In the genomic region with DNA sequence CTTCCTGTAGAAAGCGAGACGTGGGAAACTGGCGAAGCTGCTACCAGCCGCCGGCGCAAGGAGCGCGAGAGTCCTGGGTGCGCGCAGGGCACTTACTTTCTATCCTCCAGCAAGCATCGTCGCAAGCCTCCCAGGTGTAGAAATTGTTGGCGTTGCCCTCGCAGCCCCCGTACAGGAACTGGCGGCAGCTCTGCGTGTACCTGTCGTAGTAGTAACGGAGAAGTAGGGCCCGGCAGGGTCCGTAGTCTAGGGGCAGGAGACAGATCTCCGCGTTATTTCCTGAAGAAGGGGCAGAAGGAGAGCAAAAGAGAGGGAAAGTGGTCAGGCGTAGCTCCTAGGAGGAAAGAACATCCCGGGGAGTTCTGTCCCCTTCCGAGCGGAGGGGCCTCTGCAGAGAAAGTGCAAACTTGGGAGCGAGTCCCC, we compare ENCODE assay signal across 8 cellular contexts. TPM values are rescaled to one million over a fixed set of nuclear protein-coding genes. Genes with fewer than 3 reads are reported as not detected.
DNase-seq lines count a peak whose midpoint lies in the region; ATAC-seq, FAIRE-seq and TF ChIP-seq lines count a peak whose summit lies in the region.

No MANE protein-coding gene starts in this region.

- peaks cover 25% of the 10 kb centered on the region for H3K27me3 Mint-ChIP-seq in activated naive CD8-positive, alpha-beta T cell

- H3K27ac ChIP-seq in skeletal muscle tissue (ENCODE audit: low read depth, low read length) = no peak overlapping the region
- H3K27ac ChIP-seq in small intestine (ENCODE audit: low read depth in 1 of 2, low read length in 1 of 2) = no peak overlapping the region

- H3K4me3 Mint-ChIP-seq in activated naive CD8-positive, alpha-beta T cell = peak overlapping the region; percentile 77

- H3K27me3 ChIP-seq in skeletal muscle tissue (ENCODE audit: control insufficient read depth in 3 of 3, insufficient read depth in 3 of 3, low read length in 3 of 3) (peaks cover 5 to 11% (median 9%) of the 10 kb centered on the region in 3 donors), small intestine (ENCODE audit: control insufficient read depth in 2 of 2, insufficient read depth in 2 of 2, low read length in 2 of 2) (peaks cover 3% of the 10 kb centered on the region in 2 donors)

- H3K36me3 ChIP-seq in skeletal muscle tissue (ENCODE audit: control insufficient read depth in 3 of 3, insufficient read depth in 3 of 3, low read length in 3 of 3) = no peaks in the 10 kb centered on the region
- H3K36me3 ChIP-seq in small intestine (ENCODE audit: control insufficient read depth in 2 of 2, insufficient read depth in 2 of 2, low read length in 2 of 2) = no peaks in the 10 kb centered on the region

- no peak for FAIRE-seq in small intestine (lab: Jason Lieb, UNC)

- peak overlapping the region in 2 of 3 donors; percentile 4 to 23 for H3K9ac ChIP-seq in skeletal muscle tissue (ENCODE audit: low read depth in 1 of 3, low read length in 3 of 3)

- peak; percentile 5 for TF ChIP-seq CTCF in AG09319 (IDR thresholded peaks at IDR 0.05; ENCODE audit: low read depth, low read length)

- H3K4me1 ChIP-seq in skeletal muscle tissue (ENCODE audit: control insufficient read depth in 3 of 3, insufficient read depth in 3 of 3, low read length in 3 of 3) (peaks cover 0 to 4% (median 0%) of the 10 kb centered on the region in 3 donors), small intestine (ENCODE audit: control insufficient read depth in 2 of 2, insufficient read depth in 1 of 2, low read depth in 1 of 2, low read length in 1 of 2) (no peaks in the 10 kb centered on the region)

- H3K4me1 Mint-ChIP-seq in activated naive CD8-positive, alpha-beta T cell (ENCODE audit: low read depth) = peaks cover 10% of the 10 kb centered on the region

- no peak for DNase-seq in AG09319 (ENCODE audit: extremely low read depth, low read depth)
- DNase-seq in stimulated activated CD4-positive, alpha-beta T cell treated with anti-CD3 and anti-CD28 coated beads, Interleukin-12 subunit alpha, Interleukin-12 subunit beta, amount 100 ng/mL, for 4 hours = no peak
- no peak for DNase-seq in small intestine

- no peaks in the 10 kb centered on the region for H3K9me3 Mint-ChIP-seq in activated naive CD8-positive, alpha-beta T cell (ENCODE audit: low read depth)

- peak overlapping the region; percentile 70 for H3K4me3 ChIP-seq in iPS-11a (ENCODE audit: low read depth, low read length)
- H3K4me3 ChIP-seq in skeletal muscle tissue (ENCODE audit: low read length in 3 of 3) = peak overlapping the region; percentile 56 to 64 (median 62)
- peak overlapping the region in 1 of 2 donors; percentile 22 for H3K4me3 ChIP-seq in small intestine (ENCODE audit: low read depth in 1 of 2, low read length in 2 of 2)

- H3K9me3 ChIP-seq in skeletal muscle tissue (ENCODE audit: control insufficient read depth in 3 of 3, low read length in 3 of 3) (no peaks in the 10 kb centered on the region), small intestine (ENCODE audit: control insufficient read depth, low read depth) (no peaks in the 10 kb centered on the region)

- ATAC-seq in GM18909 (IDR thresholded peaks at IDR 0.05; ENCODE audit: poor library complexity, unreplicated experiment) (peak; percentile 77), HG03521 (IDR thresholded peaks at IDR 0.05; ENCODE audit: unreplicated experiment) (peak; percentile 55)

- H3K36me3 Mint-ChIP-seq in activated naive CD8-positive, alpha-beta T cell = no peaks in the 10 kb centered on the region

- no peak overlapping the region for H3K27ac Mint-ChIP-seq in activated naive CD8-positive, alpha-beta T cell

- WGBS in small intestine, 3 donors = 1 to 5% (median 4%) methylated on average over 28 of the region's 28 CpGs

RNA-seq across cellular contexts. Expression of gene TFPI2, which starts 0.5 kb away (rescaled TPM):
- total RNA-seq in skeletal muscle tissue = 1.0 TPM
- under 1 TPM in 1 of 3 donors, not detected in 2; 0.60 TPM for polyA plus RNA-seq in small intestine

RNA-seq across cellular contexts. Expression of gene GNGT1, which starts 16.3 kb away (rescaled TPM):
- total RNA-seq in skeletal muscle tissue = not detected
- polyA plus RNA-seq in small intestine = not detected

RNA-seq across cellular contexts. Expression of gene GNG11, which starts 31.5 kb away (rescaled TPM):
- 20.4 TPM for total RNA-seq in skeletal muscle tissue
- 10 to 100 TPM in 2 of 3 donors, 1 to 10 TPM in 1; 2.0 to 18.6 (median 16.8) TPM for polyA plus RNA-seq in small intestine
